ENCODE assay signal across 14 cellular contexts in genomic region chr1:23601968-23602876, GRCh38. TPM values are rescaled to one million over a fixed set of nuclear protein-coding genes. Genes with fewer than 3 reads are reported as not detected.
DNase-seq lines count a peak whose midpoint lies in the region; FAIRE-seq lines count a peak whose summit lies in the region.
"Had no signal": no experiment of that assay in that cellular context is flagged by ENCODE, and none has a peak within 500 bp of the region (broad histone marks: within the 10 kb centered on the region; RNA-seq: fewer than 3 reads in every experiment).

No MANE protein-coding gene starts in this region.

- peaks cover 2% of the 10 kb centered on the region for H3K36me3 Mint-ChIP-seq in activated CD4-positive, alpha-beta T cell treated with anti-CD3 and anti-CD28 coated beads, Interleukin-2, amount 10 ng/mL, durations not matched to agents 7 days and 5 days (ENCODE audit: low read depth)
- no peaks in the 10 kb centered on the region for H3K36me3 Mint-ChIP-seq in activated naive CD8-positive, alpha-beta T cell

- peak overlapping the region; percentile 27 for H3K4me2 ChIP-seq in Karpas-422 (ENCODE audit: low read depth, low read length, poor library complexity, severe bottlenecking)
- H3K4me2 ChIP-seq: PC-9 had no signal

- peak overlapping the region; percentile 90 for H3K27ac Mint-ChIP-seq in activated CD4-positive, alpha-beta T cell treated with anti-CD3 and anti-CD28 coated beads, Interleukin-2, amount 10 ng/mL, durations not matched to agents 7 days and 5 days
- H3K27ac Mint-ChIP-seq in activated naive CD8-positive, alpha-beta T cell: peak overlapping the region; percentile 95

- H3K27me3 Mint-ChIP-seq in activated CD4-positive, alpha-beta T cell treated with anti-CD3 and anti-CD28 coated beads, Interleukin-2, amount 10 ng/mL, durations not matched to agents 7 days and 5 days: no peaks in the 10 kb centered on the region
- no peaks in the 10 kb centered on the region for H3K27me3 Mint-ChIP-seq in activated naive CD8-positive, alpha-beta T cell

- no peak overlapping the region for H2AFZ ChIP-seq in Karpas-422 (ENCODE audit: low read length)
- H2AFZ ChIP-seq: PC-9 had no signal

- FAIRE-seq in small intestine (lab: Jason Lieb, UNC): no peak

- no peak overlapping the region for H3K9ac ChIP-seq in Karpas-422 (ENCODE audit: low read length)

- no peaks in the 10 kb centered on the region for H3K9me2 ChIP-seq in Karpas-422 (replicated peaks; ENCODE audit: insufficient read depth, low read length)

- no peaks in the 10 kb centered on the region for H3K79me2 ChIP-seq in Karpas-422 (ENCODE audit: low read length)

- H3K4me1 Mint-ChIP-seq in activated CD4-positive, alpha-beta T cell treated with anti-CD3 and anti-CD28 coated beads, Interleukin-2, amount 10 ng/mL, durations not matched to agents 7 days and 5 days: peaks cover 74% of the 10 kb centered on the region
- H3K4me1 Mint-ChIP-seq in activated naive CD8-positive, alpha-beta T cell (ENCODE audit: low read depth): peaks cover 83% of the 10 kb centered on the region

- CTCF ChIA-PET in activated CD4-positive, alpha-beta T cell treated with anti-CD3 and anti-CD28 coated beads, Interleukin-2, amount 10 ng/mL, durations not matched to agents 7 days and 5 days (lab: Charles Lee): interaction anchor here (0.6 to 1.9 kb wide), 7 partner anchors 10 to 105 kb away, joined by 3 to 8 read pairs (median 5); no protein-coding TSS in a partner anchor

- H4K20me1 ChIP-seq in Karpas-422 (ENCODE audit: insufficient read depth, low read depth, low read length): no peaks in the 10 kb centered on the region

- no peak overlapping the region for H3K4me3 ChIP-seq in Karpas-422 (ENCODE audit: low read length)
- H3K4me3 ChIP-seq in small intestine (ENCODE audit: low read depth in 1 of 2, low read length in 2 of 2): no peak overlapping the region
- H3K4me3 ChIP-seq: coronary artery, heart left ventricle, PC-9 had no signal

- H3K9me3 ChIP-seq in Karpas-422 (ENCODE audit: low read length): no peaks in the 10 kb centered on the region
- H3K9me3 ChIP-seq in small intestine (ENCODE audit: control insufficient read depth, low read depth): no peaks in the 10 kb centered on the region
- H3K9me3 ChIP-seq: heart left ventricle had no signal

- H3K36me3 ChIP-seq in Karpas-422 (ENCODE audit: insufficient read depth, low read length) (no peaks in the 10 kb centered on the region), small intestine (ENCODE audit: control insufficient read depth in 2 of 2, insufficient read depth in 2 of 2, low read length in 2 of 2) (no peaks in the 10 kb centered on the region)
- H3K36me3 ChIP-seq: heart left ventricle had no signal

- H3K27ac ChIP-seq in Karpas-422 (ENCODE audit: low read length) (no peak overlapping the region), small intestine (ENCODE audit: low read depth in 1 of 2, low read length in 1 of 2) (peak overlapping the region; percentile 14 to 59)
- H3K27ac ChIP-seq: coronary artery, heart left ventricle, PC-9 had no signal

- H3K27me3 ChIP-seq in Karpas-422 (ENCODE audit: low read length) (no peaks in the 10 kb centered on the region), small intestine (ENCODE audit: control insufficient read depth in 2 of 2, insufficient read depth in 2 of 2, low read length in 2 of 2) (no peaks in the 10 kb centered on the region)
- H3K27me3 ChIP-seq: heart left ventricle had no signal

- DNase-seq in activated CD4-positive, alpha-beta T cell treated with anti-CD3 and anti-CD28 coated beads, Interleukin-2, amount 10 ng/mL, durations not matched to agents 7 days and 5 days: peak; percentile 52
- no peak for DNase-seq in activated CD4-positive, alpha-beta T cell treated with anti-CD3 and anti-CD28 coated beads for 48 hours
- DNase-seq in Karpas-422: no peak
- DNase-seq in small intestine: no peak
- no peak for DNase-seq in AG08395 (ENCODE audit: low spot score)
- DNase-seq in posterior cingulate gyrus: no peak
- no peak for DNase-seq in RKO (ENCODE audit: low spot score)
- DNase-seq: aorta, left cardiac atrium, NCI-H1436 treated with DMSO at 0.1 percent for 48 hours, PC-9 had no signal

- peaks cover 38% of the 10 kb centered on the region for H3K4me1 ChIP-seq in Karpas-422 (ENCODE audit: low read length)
- H3K4me1 ChIP-seq in small intestine (ENCODE audit: control insufficient read depth in 2 of 2, insufficient read depth in 1 of 2, low read depth in 1 of 2, low read length in 1 of 2): no peaks in the 10 kb centered on the region

- POLR2A ChIA-PET in activated CD4-positive, alpha-beta T cell treated with anti-CD3 and anti-CD28 coated beads, Interleukin-2, amount 10 ng/mL, durations not matched to agents 7 days and 5 days (lab: Charles Lee): no interaction called here

- no peaks in the 10 kb centered on the region for H3K9me3 Mint-ChIP-seq in activated CD4-positive, alpha-beta T cell treated with anti-CD3 and anti-CD28 coated beads, Interleukin-2, amount 10 ng/mL, durations not matched to agents 7 days and 5 days
- H3K9me3 Mint-ChIP-seq in activated naive CD8-positive, alpha-beta T cell (ENCODE audit: low read depth): no peaks in the 10 kb centered on the region

- WGBS in small intestine, 3 donors: 68 to 78% (median 78%) methylated on average over 10 of the region's 10 CpGs

- H3K4me3 Mint-ChIP-seq in activated CD4-positive, alpha-beta T cell treated with anti-CD3 and anti-CD28 coated beads, Interleukin-2, amount 10 ng/mL, durations not matched to agents 7 days and 5 days: peak overlapping the region; percentile 57
- peak overlapping the region; percentile 86 for H3K4me3 Mint-ChIP-seq in activated naive CD8-positive, alpha-beta T cell

- intact Hi-C loops in posterior cingulate gyrus (cut with DNase I): no loop called here

RNA-seq across cellular contexts. Expression of gene ID3, which starts 42.9 kb away (rescaled TPM):
- 10 to 100 TPM; 62.7 to 65.2 TPM for total RNA-seq in activated CD4-positive, alpha-beta T cell treated with anti-CD3 and anti-CD28 coated beads, Interleukin-2, amount 10 ng/mL, durations not matched to agents 7 days and 5 days
- total RNA-seq in Karpas-422 (2014; rRNA removed; shearing (Covaris generic); ENCODE audit: low replicate concordance): 32.0 and 33.0 TPM in 2 replicates
- polyA plus RNA-seq in small intestine: 100 to 1,000 TPM in 2 of 3 donors, 10 to 100 TPM in 1; 78.1 to 135 (median 115) TPM
